8 cellular contexts compared by ENCODE assay signal in the genomic region with DNA sequence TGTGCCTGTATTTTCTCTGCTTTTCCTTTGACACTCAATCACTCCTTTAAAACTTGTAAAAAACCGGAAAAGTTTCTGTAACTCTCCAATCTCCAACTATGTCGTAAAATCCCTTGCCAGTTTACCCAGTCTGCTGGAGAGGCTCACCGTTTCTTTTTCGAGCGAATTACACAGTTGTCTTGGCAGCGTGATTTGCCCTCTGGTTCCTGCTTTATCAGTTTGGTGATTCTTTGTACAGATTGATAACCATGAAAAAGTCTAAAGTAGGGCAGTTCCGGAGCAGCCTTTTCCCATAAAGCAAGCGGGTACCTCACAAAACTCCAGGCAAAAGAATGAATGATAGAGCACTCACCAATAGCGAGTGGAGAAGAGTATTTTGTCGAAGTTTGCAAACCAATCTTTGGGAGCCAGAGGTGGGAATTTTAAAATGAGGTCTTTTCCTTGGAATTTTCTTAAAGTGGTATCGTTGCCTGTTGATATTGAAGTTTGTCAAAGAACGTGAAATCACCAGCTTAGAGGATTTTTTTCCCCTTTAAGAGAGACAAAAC. TPM values are rescaled to one million over a fixed set of nuclear protein-coding genes. Genes with fewer than 3 reads are reported as not detected.
DNase-seq lines count a peak whose midpoint lies in the region; ATAC-seq and TF ChIP-seq lines count a peak whose summit lies in the region.

TSS of gene TTC23 (minus strand) at position 312 of the 548 bp plus-strand sequence. CDS start 20,869 bp downstream, outside the sequence.

- WGBS in right cardiac atrium = 1% methylated on average over 12 of the region's 12 CpGs
- WGBS in prostate gland = 1% methylated on average over 12 of the region's 12 CpGs

- no peak within 1 kb of the TSS for H3K9ac ChIP-seq in BLaER1
- peak within 1 kb of the TSS; percentile 96 for H3K9ac ChIP-seq in HUES6 (ENCODE audit: low read length)

- no peaks in the 10 kb centered on the region for H3K36me3 ChIP-seq in BLaER1
- no peaks in the 10 kb centered on the region; the same call in 1 of the 2 replicates for H3K36me3 ChIP-seq in HUES6 (ENCODE audit: control insufficient read depth, insufficient read depth, low read length)
- no peaks in the 10 kb centered on the region for H3K36me3 ChIP-seq in ascending aorta
- no peaks in the 10 kb centered on the region for H3K36me3 ChIP-seq in prostate gland

- peak within 1 kb of the TSS; percentile 74; the same call in 1 of the 2 replicates for H3K4me2 ChIP-seq in BLaER1

- H3K27ac ChIP-seq in BLaER1 = no peak within 1 kb of the TSS
- peak within 1 kb of the TSS; percentile 71; the same call in 1 of the 2 replicates for H3K27ac ChIP-seq in HUES6 (ENCODE audit: low read depth, low read length)
- H3K27ac ChIP-seq in ascending aorta = peak within 1 kb of the TSS; percentile 89 to 90
- H3K27ac ChIP-seq in right cardiac atrium (ENCODE audit: low read length) = peak within 1 kb of the TSS; percentile 96
- H3K27ac ChIP-seq in prostate gland = peak within 1 kb of the TSS; percentile 85 to 92

- H3K9me3 ChIP-seq in BLaER1 (peaks cover 5% of the 10 kb centered on the region; the same call in 1 of the 2 replicates), HUES6 (ENCODE audit: control insufficient read depth, insufficient read depth, low read depth, low read length) (no peaks in the 10 kb centered on the region), ascending aorta (no peaks in the 10 kb centered on the region), right cardiac atrium (ENCODE audit: control insufficient read depth, low read length) (no peaks in the 10 kb centered on the region), prostate gland (no peaks in the 10 kb centered on the region)

- no peaks in the 10 kb centered on the region for H4K20me1 ChIP-seq in BLaER1

- peak; percentile 46 for TF ChIP-seq POLR2A in prostate gland (IDR thresholded peaks at IDR 0.05)

- ATAC-seq in right cardiac atrium = peak; percentile 57
- no peak for ATAC-seq in HG02870 (IDR thresholded peaks at IDR 0.05; ENCODE audit: unreplicated experiment)
- no peak for ATAC-seq in GM19324 (IDR thresholded peaks at IDR 0.05; ENCODE audit: low FRiP score, unreplicated experiment)
- ATAC-seq in HG03095 (IDR thresholded peaks at IDR 0.05; ENCODE audit: unreplicated experiment) = no peak

- intact Hi-C loops in ascending aorta (cut with DNase I) (no loop called here), right cardiac atrium (cut with DNase I) (no loop called here), prostate gland (cut with DNase I) (no loop called here)

- no peaks in the 10 kb centered on the region; the same call in 1 of the 2 replicates for H3K27me3 ChIP-seq in BLaER1
- no peaks in the 10 kb centered on the region for H3K27me3 ChIP-seq in HUES6 (ENCODE audit: control insufficient read depth, insufficient read depth, low read length)
- H3K27me3 ChIP-seq in ascending aorta = no peaks in the 10 kb centered on the region
- H3K27me3 ChIP-seq in right cardiac atrium (ENCODE audit: control insufficient read depth, insufficient read depth) = no peaks in the 10 kb centered on the region
- H3K27me3 ChIP-seq in prostate gland (replicated peaks; ENCODE audit: insufficient read depth) = no peaks in the 10 kb centered on the region

- DNase-seq in ascending aorta (ENCODE audit: low spot score in 2 of 2) (peak in 1 of 2 donors; percentile 69), right cardiac atrium (no peak), prostate gland (ENCODE audit: low spot score) (peak; percentile 40)

- H3K4me3 ChIP-seq in BLaER1 (peak within 1 kb of the TSS; percentile 85), HUES6 (ENCODE audit: low read depth, low read length) (peak within 1 kb of the TSS; percentile 82), ascending aorta (peak within 1 kb of the TSS; percentile 63 to 89), right cardiac atrium (ENCODE audit: low read length) (peak within 1 kb of the TSS; percentile 100), prostate gland (peak within 1 kb of the TSS; percentile 44 to 62)

- TF ChIP-seq CTCF in ascending aorta (IDR thresholded peaks at IDR 0.05) (no peak), prostate gland (IDR thresholded peaks at IDR 0.05) (no peak)

- peaks cover 20% of the 10 kb centered on the region for H3K4me1 ChIP-seq in BLaER1
- 0 out of 2 replicates have a peak, but pooled peaks cover 13% of the 10 kb centered on the region for H3K4me1 ChIP-seq in HUES6 (ENCODE audit: control insufficient read depth, insufficient read depth, low read length)
- peaks cover 8 to 14% of the 10 kb centered on the region in 2 donors for H3K4me1 ChIP-seq in ascending aorta
- peaks cover 3% of the 10 kb centered on the region for H3K4me1 ChIP-seq in right cardiac atrium (ENCODE audit: control insufficient read depth, insufficient read depth, low read length)
- peaks cover 5% of the 10 kb centered on the region for H3K4me1 ChIP-seq in prostate gland (replicated peaks)

RNA-seq across cellular contexts. Expression of gene TTC23, which starts in this region (rescaled TPM):
- total RNA-seq in ascending aorta (37.3 TPM), right cardiac atrium (10 to 100 TPM; 12.9 to 18.2 (median 16.1) TPM), prostate gland (10 to 100 TPM; 18.1 to 39.5 TPM)
- 8.4 TPM for polyA plus RNA-seq in right cardiac atrium

Comparison
In these comparisons a context has a peak if more than half of its experiments do, and no peak if none do; other contexts are left out.
1. ATAC-seq: peak in right cardiac atrium (2 of 2); none in HG02870 (single experiment), GM19324 (single experiment) and HG03095 (single experiment).
2. Peak in every context shown above with its lines, with median percentiles within 50 percentile points of each other: H3K4me3 ChIP-seq.